ENCODE assay signal across 13 cellular contexts in the genomic region with DNA sequence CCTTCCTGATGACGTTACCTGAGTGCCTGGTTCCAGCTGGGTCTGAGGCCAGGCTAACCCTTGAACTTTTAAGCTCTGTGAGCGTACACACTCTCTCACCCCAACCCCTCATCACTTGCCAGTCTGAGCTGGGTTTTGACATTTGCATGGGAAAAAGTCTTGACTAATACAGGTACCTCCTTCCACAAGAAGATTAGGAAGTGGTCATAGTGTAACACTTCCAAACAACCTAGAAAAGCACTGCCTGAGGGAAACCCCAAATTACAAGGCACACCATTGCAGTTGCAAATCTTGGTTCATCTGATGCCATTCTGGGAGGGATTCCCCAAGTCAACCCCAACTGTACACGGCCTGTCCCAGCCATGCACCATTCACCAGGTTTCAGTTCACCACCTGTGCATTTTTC.
DNase-seq lines count a peak whose midpoint lies in the region; ATAC-seq lines count a peak whose summit lies in the region.
"Had no signal": no experiment of that assay in that cellular context is flagged by ENCODE, and none has a peak within 500 bp of the region (broad histone marks: within the 10 kb centered on the region; RNA-seq: fewer than 3 reads in every experiment).

No MANE protein-coding gene starts in this region.

- H3K4me1 Mint-ChIP-seq in activated T-helper 17 cell treated with anti-CD3 and anti-CD28 coated beads, Interleukin-2, amount 50 U/mL, for 72 hours, result peaks cover 61% of the 10 kb centered on the region
- peaks cover 68 to 71% of the 10 kb centered on the region in 2 donors for H3K4me1 Mint-ChIP-seq in natural killer cell treated with Interleukin-12 subunit alpha and Interleukin-12 subunit beta and Interleukin-15 and Interleukin-18, amount 100 ng/mL, for 72 hours (ENCODE audit: low read depth in 2 of 2)

- peak overlapping the region; percentile 73 for H3K27ac Mint-ChIP-seq in activated T-helper 17 cell treated with anti-CD3 and anti-CD28 coated beads, Interleukin-2, amount 50 U/mL, for 72 hours
- H3K27ac Mint-ChIP-seq in natural killer cell treated with Interleukin-12 subunit alpha and Interleukin-12 subunit beta and Interleukin-15 and Interleukin-18, amount 100 ng/mL, for 72 hours, result peak overlapping the region; percentile 53 to 89
- H3K27ac Mint-ChIP-seq: WTC11 had no signal

- peak; percentile 27 for ATAC-seq in GM18868 (IDR thresholded peaks at IDR 0.05; ENCODE audit: unreplicated experiment)
- peak; percentile 53 for ATAC-seq in activated T-helper 17 cell treated with anti-CD3 and anti-CD28 coated beads, Interleukin-2, amount 50 U/mL, for 72 hours (replicated peaks)
- ATAC-seq in natural killer cell treated with Interleukin-12 subunit alpha and Interleukin-12 subunit beta and Interleukin-15 and Interleukin-18, amount 100 ng/mL, for 72 hours, result peak; percentile 25 to 71
- ATAC-seq: mucosa of descending colon, WTC11 had no signal

- H3K4me3 Mint-ChIP-seq in activated T-helper 17 cell treated with anti-CD3 and anti-CD28 coated beads, Interleukin-2, amount 50 U/mL, for 72 hours, result peak overlapping the region; percentile 63
- peak overlapping the region; percentile 52 for H3K4me3 Mint-ChIP-seq in natural killer cell treated with Interleukin-12 subunit alpha and Interleukin-12 subunit beta and Interleukin-15 and Interleukin-18, amount 100 ng/mL, for 72 hours
- H3K4me3 Mint-ChIP-seq: WTC11 had no signal

- peak; percentile 55 to 62 for DNase-seq in activated CD4-positive, alpha-beta T cell treated with anti-CD3 and anti-CD28 coated beads, Interleukin-2, amount 50 U/mL, for 48 hours
- DNase-seq in activated CD4-positive, alpha-beta T cell treated with anti-CD3 and anti-CD28 coated beads, Interleukin-2, amount 50 U/mL, for 1 hour, result no peak
- DNase-seq in natural killer cell treated with Interleukin-12 subunit alpha and Interleukin-12 subunit beta and Interleukin-15 and Interleukin-18, amount 100 ng/mL, for 72 hours (ENCODE audit: low spot score), result peak; percentile 80
- DNase-seq in DMS 273 (lab: John Stamatoyannopoulos, UW; ENCODE audit: unreplicated experiment), result no peak
- DNase-seq in NCI-H2196 (lab: John Stamatoyannopoulos, UW; ENCODE audit: unreplicated experiment), result no peak
- no peak for DNase-seq in NCI-H226
- DNase-seq: mucosa of descending colon, NCI-H1694, SJCRH30, trophoblast cell had no signal

- H3K27me3 Mint-ChIP-seq in activated T-helper 17 cell treated with anti-CD3 and anti-CD28 coated beads, Interleukin-2, amount 50 U/mL, for 72 hours, result no peaks in the 10 kb centered on the region
- no peaks in the 10 kb centered on the region for H3K27me3 Mint-ChIP-seq in natural killer cell treated with Interleukin-12 subunit alpha and Interleukin-12 subunit beta and Interleukin-15 and Interleukin-18, amount 100 ng/mL, for 72 hours

- peaks cover 66% of the 10 kb centered on the region for H3K36me3 Mint-ChIP-seq in activated T-helper 17 cell treated with anti-CD3 and anti-CD28 coated beads, Interleukin-2, amount 50 U/mL, for 72 hours (ENCODE audit: low read depth)
- H3K36me3 Mint-ChIP-seq in natural killer cell treated with Interleukin-12 subunit alpha and Interleukin-12 subunit beta and Interleukin-15 and Interleukin-18, amount 100 ng/mL, for 72 hours, result no peaks in the 10 kb centered on the region
- H3K36me3 Mint-ChIP-seq: WTC11 had no signal

- no peaks in the 10 kb centered on the region for H3K9me3 Mint-ChIP-seq in activated T-helper 17 cell treated with anti-CD3 and anti-CD28 coated beads, Interleukin-2, amount 50 U/mL, for 72 hours
- no peaks in the 10 kb centered on the region for H3K9me3 Mint-ChIP-seq in natural killer cell treated with Interleukin-12 subunit alpha and Interleukin-12 subunit beta and Interleukin-15 and Interleukin-18, amount 100 ng/mL, for 72 hours
- H3K9me3 Mint-ChIP-seq: WTC11 had no signal

Comparison
In these comparisons a context has a peak if more than half of its experiments do, and no peak if none do; other contexts are left out.
1. DNase-seq: peak in activated CD4-positive, alpha-beta T cell treated with anti-CD3 and anti-CD28 coated beads, Interleukin-2, amount 50 U/mL, for 48 hours (2 of 2) and natural killer cell treated with Interleukin-12 subunit alpha and Interleukin-12 subunit beta and Interleukin-15 and Interleukin-18, amount 100 ng/mL, for 72 hours (single experiment); none in activated CD4-positive, alpha-beta T cell treated with anti-CD3 and anti-CD28 coated beads, Interleukin-2, amount 50 U/mL, for 1 hour (single experiment), DMS 273 (single experiment), NCI-H2196 (single experiment) and NCI-H226 (single experiment).
2. Peak in every context shown above with its lines, with median percentiles within 50 percentile points of each other: ATAC-seq.